Comparison of ENCODE assay signal across 18 cellular contexts in the genomic region with DNA sequence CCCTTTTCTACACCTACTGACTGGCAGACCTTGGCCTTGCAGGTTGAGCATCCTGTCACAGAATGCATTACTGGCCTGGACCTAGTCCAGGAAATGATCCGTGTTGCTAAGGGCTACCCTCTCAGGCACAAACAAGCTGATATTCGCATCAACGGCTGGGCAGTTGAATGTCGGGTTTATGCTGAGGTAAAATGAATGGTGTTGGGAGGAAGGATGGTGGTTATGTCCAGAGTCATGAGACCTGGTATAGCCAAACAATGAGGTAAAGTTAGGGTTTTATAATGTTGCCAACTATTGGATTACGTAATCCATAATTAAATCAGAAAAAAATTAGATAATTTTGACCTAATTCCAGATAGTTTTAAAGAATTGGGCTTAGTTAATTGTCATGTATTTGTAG.
DNase-seq lines count a peak whose midpoint lies in the region; ATAC-seq and TF ChIP-seq lines count a peak whose summit lies in the region.
"Had no signal": no experiment of that assay in that cellular context is flagged by ENCODE, and none has a peak within 500 bp of the region (broad histone marks: within the 10 kb centered on the region; RNA-seq: fewer than 3 reads in every experiment).

No MANE protein-coding gene starts in this region.

- H3K36me3 ChIP-seq in A673 (ENCODE audit: insufficient read depth, low read length, poor library complexity, severe bottlenecking) = no peaks in the 10 kb centered on the region

- no TSS peak for BruUV-seq in A673 (replicated peaks; lab: Mats Ljungman, UMichigan)

- DNase-seq in A673 (ENCODE audit: low spot score) = peak; percentile 89
- DNase-seq in NCI-H1092 (lab: John Stamatoyannopoulos, UW) = peak; percentile 85
- peak; percentile 97 for DNase-seq in NCI-H69 (lab: John Stamatoyannopoulos, UW)
- DNase-seq in dermis blood vessel endothelial cell = peak; percentile 85
- no peak for DNase-seq in activated naive CD4-positive, alpha-beta T cell treated with anti-CD3 and anti-CD28 coated beads for 36 hours
- no peak for DNase-seq in 8988T
- DNase-seq in stimulated activated naive CD8-positive, alpha-beta T cell treated with anti-CD3 and anti-CD28 coated beads, Interleukin-15, amount 100 ng/mL, for 72 hours = no peak
- DNase-seq: activated CD4-positive, alpha-beta T cell treated with anti-CD3 and anti-CD28 coated beads, Interleukin-2, amount 10 ng/mL, durations not matched to agents 24 days and 14 days; activated T-cell treated with anti-CD3 and anti-CD28 coated beads, Interleukin-2, amount 50 U/mL, for 48 hours; anterior cingulate cortex; DND-41; left ventricle myocardium superior; stimulated activated naive CD4-positive, alpha-beta T cell treated with Interleukin-2 at 50 U/mL for 16 hours had no signal

- peak overlapping the region; percentile 34 for H3K4me3 ChIP-seq in A673 (ENCODE audit: low read depth, low read length, poor library complexity, severe bottlenecking)
- H3K4me3 ChIP-seq: heart right ventricle had no signal

- H3K27me3 Mint-ChIP-seq in activated naive CD4-positive, alpha-beta T cell treated with anti-CD3 and anti-CD28 coated beads for 36 hours (ENCODE audit: low read depth) = no peaks in the 10 kb centered on the region
- H3K27me3 Mint-ChIP-seq in stimulated activated naive CD8-positive, alpha-beta T cell treated with anti-CD3 and anti-CD28 coated beads, Interleukin-15, amount 100 ng/mL, for 72 hours = no peaks in the 10 kb centered on the region
- H3K27me3 Mint-ChIP-seq: activated CD4-positive, alpha-beta T cell treated with anti-CD3 and anti-CD28 coated beads, Interleukin-2, amount 10 ng/mL, durations not matched to agents 24 days and 14 days; natural killer cell treated with Interleukin-12 subunit alpha and Interleukin-12 subunit beta and Interleukin-15 and Interleukin-18, amount 100 ng/mL, for 72 hours had no signal

- H3K9me3 Mint-ChIP-seq in activated naive CD4-positive, alpha-beta T cell treated with anti-CD3 and anti-CD28 coated beads for 36 hours = no peaks in the 10 kb centered on the region
- H3K9me3 Mint-ChIP-seq in stimulated activated naive CD8-positive, alpha-beta T cell treated with anti-CD3 and anti-CD28 coated beads, Interleukin-15, amount 100 ng/mL, for 72 hours = no peaks in the 10 kb centered on the region
- H3K9me3 Mint-ChIP-seq: activated CD4-positive, alpha-beta T cell treated with anti-CD3 and anti-CD28 coated beads, Interleukin-2, amount 10 ng/mL, durations not matched to agents 24 days and 14 days; natural killer cell treated with Interleukin-12 subunit alpha and Interleukin-12 subunit beta and Interleukin-15 and Interleukin-18, amount 100 ng/mL, for 72 hours had no signal

- peaks cover 82% of the 10 kb centered on the region for H3K4me1 ChIP-seq in A673 (ENCODE audit: insufficient read depth, low read length, poor library complexity, severe bottlenecking)

- no peak for TF ChIP-seq CTCF in A673 (conservative IDR thresholded peaks at IDR 0.05; ENCODE audit: low read depth, low read length)

- H3K27me3 ChIP-seq in A673 (replicated peaks; ENCODE audit: insufficient read depth, low read depth, low read length, poor library complexity) = no peaks in the 10 kb centered on the region
- H3K27me3 ChIP-seq: heart right ventricle had no signal

- ATAC-seq in GM21526 (IDR thresholded peaks at IDR 0.05; ENCODE audit: low FRiP score, unreplicated experiment) = no peak
- ATAC-seq in stimulated activated naive CD8-positive, alpha-beta T cell treated with anti-CD3 and anti-CD28 coated beads, Interleukin-15, amount 100 ng/mL, for 72 hours = no peak
- ATAC-seq: left ventricle myocardium superior; natural killer cell treated with Interleukin-12 subunit alpha and Interleukin-12 subunit beta and Interleukin-15 and Interleukin-18, amount 100 ng/mL, for 72 hours; sciatic nerve had no signal

- H3K27ac ChIP-seq in A673 (ENCODE audit: low read depth, low read length, poor library complexity, severe bottlenecking) = peak overlapping the region; percentile 98
- H3K27ac ChIP-seq: heart right ventricle, HL-60 had no signal

- no peak overlapping the region for H3K27ac Mint-ChIP-seq in activated naive CD4-positive, alpha-beta T cell treated with anti-CD3 and anti-CD28 coated beads for 36 hours
- peak overlapping the region in 1 of 2 donors; percentile 27 for H3K27ac Mint-ChIP-seq in stimulated activated naive CD8-positive, alpha-beta T cell treated with anti-CD3 and anti-CD28 coated beads, Interleukin-15, amount 100 ng/mL, for 72 hours
- H3K27ac Mint-ChIP-seq: activated CD4-positive, alpha-beta T cell treated with anti-CD3 and anti-CD28 coated beads, Interleukin-2, amount 10 ng/mL, durations not matched to agents 24 days and 14 days; natural killer cell treated with Interleukin-12 subunit alpha and Interleukin-12 subunit beta and Interleukin-15 and Interleukin-18, amount 100 ng/mL, for 72 hours had no signal

- CTCF ChIA-PET in A673 (lab: Charles Lee) = interaction anchor here (0.5 kb wide), 1 partner anchor 64 kb away, joined by 5 read pairs; no protein-coding TSS in a partner anchor
- CTCF ChIA-PET in activated naive CD4-positive, alpha-beta T cell treated with anti-CD3 and anti-CD28 coated beads for 36 hours (lab: Charles Lee) = interaction anchor here (0.6 kb wide), 1 partner anchor 535 kb away, joined by 6 read pairs; no protein-coding TSS in a partner anchor

- peaks cover 2% of the 10 kb centered on the region for H3K36me3 Mint-ChIP-seq in activated naive CD4-positive, alpha-beta T cell treated with anti-CD3 and anti-CD28 coated beads for 36 hours (ENCODE audit: low read depth)
- H3K36me3 Mint-ChIP-seq: natural killer cell treated with Interleukin-12 subunit alpha and Interleukin-12 subunit beta and Interleukin-15 and Interleukin-18, amount 100 ng/mL, for 72 hours had no signal

- H3K9me3 ChIP-seq in A673 (ENCODE audit: low read depth, low read length, poor library complexity, severe bottlenecking) = no peaks in the 10 kb centered on the region
- H3K9me3 ChIP-seq: heart right ventricle had no signal

- POLR2A ChIA-PET in A673 (lab: Charles Lee; ENCODE audit: low non-redundant PET) = interaction anchor here (0.6 to 1.1 kb wide), 3 partner anchors 45 to 309 kb away, joined by 3 read pairs; no protein-coding TSS in a partner anchor

- H3K4me1 Mint-ChIP-seq in activated naive CD4-positive, alpha-beta T cell treated with anti-CD3 and anti-CD28 coated beads for 36 hours (ENCODE audit: low read depth) = no peaks in the 10 kb centered on the region
- no peaks in the 10 kb centered on the region for H3K4me1 Mint-ChIP-seq in stimulated activated naive CD8-positive, alpha-beta T cell treated with anti-CD3 and anti-CD28 coated beads, Interleukin-15, amount 100 ng/mL, for 72 hours
- H3K4me1 Mint-ChIP-seq: activated CD4-positive, alpha-beta T cell treated with anti-CD3 and anti-CD28 coated beads, Interleukin-2, amount 10 ng/mL, durations not matched to agents 24 days and 14 days had no signal

- no peak overlapping the region for H3K4me3 Mint-ChIP-seq in activated naive CD4-positive, alpha-beta T cell treated with anti-CD3 and anti-CD28 coated beads for 36 hours
- no peak overlapping the region for H3K4me3 Mint-ChIP-seq in stimulated activated naive CD8-positive, alpha-beta T cell treated with anti-CD3 and anti-CD28 coated beads, Interleukin-15, amount 100 ng/mL, for 72 hours
- H3K4me3 Mint-ChIP-seq: activated CD4-positive, alpha-beta T cell treated with anti-CD3 and anti-CD28 coated beads, Interleukin-2, amount 10 ng/mL, durations not matched to agents 24 days and 14 days; natural killer cell treated with Interleukin-12 subunit alpha and Interleukin-12 subunit beta and Interleukin-15 and Interleukin-18, amount 100 ng/mL, for 72 hours had no signal

- intact Hi-C loops in A673 (cut with micrococcal nuclease; ENCODE audit: unreplicated experiment) = no loop called here
- intact Hi-C loops in activated naive CD4-positive, alpha-beta T cell treated with anti-CD3 and anti-CD28 coated beads for 36 hours (cut with micrococcal nuclease) = no loop called here

Comparison
In these comparisons a context has a peak if more than half of its experiments do, and no peak if none do; other contexts are left out.
1. DNase-seq: peak in A673 (single experiment), NCI-H1092 (single experiment), NCI-H69 (single experiment) and dermis blood vessel endothelial cell (single experiment); none in activated naive CD4-positive, alpha-beta T cell treated with anti-CD3 and anti-CD28 coated beads for 36 hours (single experiment), 8988T (single experiment) and stimulated activated naive CD8-positive, alpha-beta T cell treated with anti-CD3 and anti-CD28 coated beads, Interleukin-15, amount 100 ng/mL, for 72 hours (0 of 2).